Comparison of ENCODE assay signal across 38 cellular contexts in the genomic region with DNA sequence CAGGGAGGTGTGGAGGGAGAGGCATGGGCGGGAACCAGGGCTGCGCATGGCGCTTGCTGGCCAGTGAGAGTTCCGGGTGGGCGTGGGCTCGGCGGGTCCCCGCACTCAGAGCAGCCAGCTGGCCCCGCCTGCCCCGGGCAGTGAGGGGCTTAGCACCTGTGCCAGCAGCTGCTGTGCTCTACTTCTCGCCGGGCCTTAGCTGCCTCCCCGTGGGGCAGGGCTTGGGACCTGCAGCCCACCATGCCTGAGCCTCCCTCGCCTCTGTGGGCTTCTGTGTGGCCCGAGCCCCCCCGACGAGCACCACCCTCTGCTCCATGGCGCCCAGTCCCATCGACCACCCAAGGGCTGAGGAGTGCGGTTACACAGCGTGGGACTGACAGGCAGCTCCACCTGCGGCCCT.
"Had no signal": no experiment of that assay in that cellular context is flagged by ENCODE, and none has a peak within 500 bp of the region (broad histone marks: within the 10 kb centered on the region; RNA-seq: fewer than 3 reads in every experiment).

No MANE protein-coding gene starts in this region.

- H3K27ac Mint-ChIP-seq: activated naive CD4-positive, alpha-beta T cell treated with anti-CD3 and anti-CD28 coated beads for 36 hours; activated naive CD4-positive, alpha-beta T cell treated with anti-CD3 and anti-CD28 coated beads, Interleukin-2, amount 10 ng/mL, durations not matched to agents 7 days and 5 days; activated naive CD4-positive, alpha-beta T cell treated with anti-CD3 and anti-CD28 coated beads, Interleukin-2, amount 50 U/mL, for 24 hours; activated naive CD4-positive, alpha-beta T cell treated with anti-CD3 and anti-CD28 coated beads, Interleukin-2, amount 50 U/mL, for 72 hours; activated naive CD8-positive, alpha-beta T cell; activated naive CD8-positive, alpha-beta T cell treated with anti-CD3 and anti-CD28 coated beads for 36 hours; activated naive CD8-positive, alpha-beta T cell treated with anti-CD3 and anti-CD28 coated beads, Interleukin-2, amount 10 ng/mL, durations not matched to agents 7 days and 5 days; activated naive CD8-positive, alpha-beta T cell treated with anti-CD3 and anti-CD28 coated beads, Interleukin-2, amount 50 U/mL, for 24 hours; activated T-cell treated with anti-CD3 and anti-CD28 coated beads, Interleukin-2, amount 50 U/mL, for 24 hours; activated T-cell treated with anti-CD3 and anti-CD28 coated beads, Interleukin-2, amount 50 U/mL, for 72 hours; activated T-helper 1 cell treated with anti-CD3 and anti-CD28 coated beads, Interleukin-12 subunit alpha, Interleukin-12 subunit beta, Interleukin-2, Interleukin-4 antibody, amounts not matched to agents 30 ng/mL and 10 ng/mL and 1 ng/mL, durations not matched to agents 14 hours and 24 hours and 36 hours; activated T-helper 17 cell treated with anti-CD3 and anti-CD28 coated beads, Interleukin-2, amount 50 U/mL, for 72 hours; activated T-helper 2 cell treated with anti-CD3 and anti-CD28 coated beads, Interferon-gamma antibody, Interleukin-2, Interleukin-4, amounts not matched to agents 10 μg/mL and 5 μg/mL and 100 μg/mL, durations not matched to agents 14 hours and 24 hours and 36 hours; brain had no signal

- H3K27ac ChIP-seq: adrenal gland, ascending aorta, body of pancreas, brain microvascular endothelial cell, breast epithelium, cardiac muscle cell had no signal

- H3K4me3 Mint-ChIP-seq: activated naive CD4-positive, alpha-beta T cell treated with anti-CD3 and anti-CD28 coated beads for 36 hours; activated naive CD4-positive, alpha-beta T cell treated with anti-CD3 and anti-CD28 coated beads, Interleukin-2, amount 10 ng/mL, durations not matched to agents 7 days and 5 days; activated naive CD4-positive, alpha-beta T cell treated with anti-CD3 and anti-CD28 coated beads, Interleukin-2, amount 50 U/mL, for 24 hours; activated naive CD8-positive, alpha-beta T cell; activated naive CD8-positive, alpha-beta T cell treated with anti-CD3 and anti-CD28 coated beads for 36 hours; activated naive CD8-positive, alpha-beta T cell treated with anti-CD3 and anti-CD28 coated beads, Interleukin-2, amount 10 ng/mL, durations not matched to agents 7 days and 5 days; activated naive CD8-positive, alpha-beta T cell treated with anti-CD3 and anti-CD28 coated beads, Interleukin-2, amount 50 U/mL, for 24 hours; activated T-cell treated with anti-CD3 and anti-CD28 coated beads, Interleukin-2, amount 50 U/mL, for 24 hours; activated T-cell treated with anti-CD3 and anti-CD28 coated beads, Interleukin-2, amount 50 U/mL, for 4 hours; activated T-cell treated with anti-CD3 and anti-CD28 coated beads, Interleukin-2, amount 50 U/mL, for 72 hours; activated T-helper 1 cell treated with anti-CD3 and anti-CD28 coated beads, Interleukin-12 subunit alpha, Interleukin-12 subunit beta, Interleukin-2, Interleukin-4 antibody, amounts not matched to agents 30 ng/mL and 10 ng/mL and 1 ng/mL, durations not matched to agents 14 hours and 24 hours and 36 hours; activated T-helper 17 cell treated with anti-CD3 and anti-CD28 coated beads, Interleukin-2, amount 50 U/mL, for 72 hours; brain; central memory CD8-positive, alpha-beta T cell had no signal

- H3K27me3 ChIP-seq: adrenal gland, ascending aorta, body of pancreas, brain microvascular endothelial cell, breast epithelium, cardiac muscle cell had no signal

- H3K4me1 Mint-ChIP-seq: activated naive CD4-positive, alpha-beta T cell treated with anti-CD3 and anti-CD28 coated beads, Interleukin-2, amount 10 ng/mL, durations not matched to agents 7 days and 5 days; activated naive CD4-positive, alpha-beta T cell treated with anti-CD3 and anti-CD28 coated beads, Interleukin-2, amount 50 U/mL, for 24 hours; activated naive CD8-positive, alpha-beta T cell treated with anti-CD3 and anti-CD28 coated beads for 36 hours; activated naive CD8-positive, alpha-beta T cell treated with anti-CD3 and anti-CD28 coated beads, Interleukin-2, amount 10 ng/mL, durations not matched to agents 7 days and 5 days; activated naive CD8-positive, alpha-beta T cell treated with anti-CD3 and anti-CD28 coated beads, Interleukin-2, amount 50 U/mL, for 24 hours; activated T-helper 17 cell treated with anti-CD3 and anti-CD28 coated beads, Interleukin-2, amount 50 U/mL, for 72 hours; brain; central memory CD8-positive, alpha-beta T cell had no signal

- DNase-seq: activated effector memory CD4-positive, alpha-beta T cell treated with anti-CD3 and anti-CD28 coated beads, Interleukin-2, amount 50 U/mL, for 16 hours; activated effector memory CD4-positive, alpha-beta T cell treated with Interleukin-2 at 50 U/mL for 16 hours; activated gamma-delta T cell; activated gamma-delta T cell treated with Interleukin-2 at 50 U/mL for 16 hours; activated naive CD4-positive, alpha-beta T cell; activated naive CD4-positive, alpha-beta T cell treated with anti-CD3 and anti-CD28 coated beads for 36 hours; activated naive CD4-positive, alpha-beta T cell treated with anti-CD3 and anti-CD28 coated beads, Interleukin-2, amount 10 ng/mL, durations not matched to agents 7 days and 5 days; activated naive CD4-positive, alpha-beta T cell treated with anti-CD3 and anti-CD28 coated beads, Interleukin-2, amount 50 U/mL, for 16 hours; activated naive CD4-positive, alpha-beta T cell treated with Interleukin-2 at 50 U/mL for 16 hours; activated naive CD8-positive, alpha-beta T cell treated with anti-CD3 and anti-CD28 coated beads for 36 hours; activated naive CD8-positive, alpha-beta T cell treated with anti-CD3 and anti-CD28 coated beads, Interleukin-2, amount 10 ng/mL, durations not matched to agents 7 days and 5 days; activated naive CD8-positive, alpha-beta T cell treated with anti-CD3 and anti-CD28 coated beads, Interleukin-2, amount 50 U/mL, for 24 hours; activated T-cell treated with anti-CD3 and anti-CD28 coated beads, Interleukin-2, amount 50 U/mL, for 1 hour; activated T-cell treated with anti-CD3 and anti-CD28 coated beads, Interleukin-2, amount 50 U/mL, for 24 hours; activated T-cell treated with anti-CD3 and anti-CD28 coated beads, Interleukin-2, amount 50 U/mL, for 4 hours; activated T-cell treated with anti-CD3 and anti-CD28 coated beads, Interleukin-2, amount 50 U/mL, for 48 hours; activated T-cell treated with anti-CD3 and anti-CD28 coated beads, Interleukin-2, amount 50 U/mL, for 72 hours; adrenal gland; amniotic stem cell; amygdala; anterior cingulate cortex; aorta; body of pancreas; brain microvascular endothelial cell; caudate nucleus; central memory CD4-positive, alpha-beta T cell; cerebellar nuclear complex had no signal

- H3K9me3 ChIP-seq: adrenal gland, body of pancreas had no signal

- H3K4me1 ChIP-seq: adrenal gland, ascending aorta, body of pancreas, breast epithelium had no signal

- H3K27me3 Mint-ChIP-seq: activated naive CD4-positive, alpha-beta T cell treated with anti-CD3 and anti-CD28 coated beads, Interleukin-2, amount 10 ng/mL, durations not matched to agents 7 days and 5 days; activated naive CD4-positive, alpha-beta T cell treated with anti-CD3 and anti-CD28 coated beads, Interleukin-2, amount 50 U/mL, for 24 hours; activated naive CD8-positive, alpha-beta T cell; activated naive CD8-positive, alpha-beta T cell treated with anti-CD3 and anti-CD28 coated beads for 36 hours; activated naive CD8-positive, alpha-beta T cell treated with anti-CD3 and anti-CD28 coated beads, Interleukin-2, amount 10 ng/mL, durations not matched to agents 7 days and 5 days; activated naive CD8-positive, alpha-beta T cell treated with anti-CD3 and anti-CD28 coated beads, Interleukin-2, amount 50 U/mL, for 24 hours; activated T-cell treated with anti-CD3 and anti-CD28 coated beads, Interleukin-2, amount 50 U/mL, for 24 hours; activated T-helper 17 cell treated with anti-CD3 and anti-CD28 coated beads, Interleukin-2, amount 50 U/mL, for 72 hours; brain; central memory CD8-positive, alpha-beta T cell had no signal

- H3K4me3 ChIP-seq: adrenal gland, ascending aorta, body of pancreas, breast epithelium, cardiac muscle cell had no signal

- H3K9me3 Mint-ChIP-seq: activated naive CD4-positive, alpha-beta T cell treated with anti-CD3 and anti-CD28 coated beads, Interleukin-2, amount 50 U/mL, for 24 hours; activated T-helper 1 cell treated with anti-CD3 and anti-CD28 coated beads, Interleukin-12 subunit alpha, Interleukin-12 subunit beta, Interleukin-2, Interleukin-4 antibody, amounts not matched to agents 30 ng/mL and 10 ng/mL and 1 ng/mL, durations not matched to agents 14 hours and 24 hours and 36 hours; central memory CD8-positive, alpha-beta T cell had no signal

- H3K36me3 ChIP-seq: adrenal gland, brain microvascular endothelial cell, breast epithelium, cardiac muscle cell had no signal
